Comparison of ENCODE assay signal across 17 cellular contexts in genomic region chr9:134540441-134541372, GRCh38.
DNase-seq lines count a peak whose midpoint lies in the region; ATAC-seq and TF ChIP-seq lines count a peak whose summit lies in the region.
"Had no signal": no experiment of that assay in that cellular context is flagged by ENCODE, and none has a peak within 500 bp of the region (broad histone marks: within the 10 kb centered on the region; RNA-seq: fewer than 3 reads in every experiment).

No MANE protein-coding gene starts in this region.

- H3K79me1 ChIP-seq in IMR-90 (ENCODE audit: low read depth in 1 of 2, low read length in 2 of 2) (no peaks in the 10 kb centered on the region), mesenchymal stem cell (replicated peaks; ENCODE audit: low read length, poor library complexity, severe bottlenecking) (no peaks in the 10 kb centered on the region)

- H3K36me3 ChIP-seq in right atrium auricular region (no peaks in the 10 kb centered on the region), IMR-90 (ENCODE audit: control insufficient read depth, insufficient read depth, low read length) (no peaks in the 10 kb centered on the region), mesenchymal stem cell (ENCODE audit: control insufficient read depth in 1 of 2, insufficient read depth in 2 of 2, low read depth in 1 of 2, low read length in 2 of 2) (no peaks in the 10 kb centered on the region), thyroid gland (no peaks in the 10 kb centered on the region)

- H3K23ac ChIP-seq in IMR-90 (ENCODE audit: low read depth, low read length) (no peak overlapping the region), mesenchymal stem cell (ENCODE audit: low read length in 2 of 2) (no peak overlapping the region)

- H3K27me3 ChIP-seq in right atrium auricular region (no peaks in the 10 kb centered on the region), IMR-90 (ENCODE audit: control insufficient read depth, insufficient read depth, low read length) (no peaks in the 10 kb centered on the region), mesenchymal stem cell (ENCODE audit: control insufficient read depth in 1 of 2, insufficient read depth in 1 of 2, low read length in 2 of 2) (peaks cover 0 to 25% of the 10 kb centered on the region in 2 experiments), thyroid gland (no peaks in the 10 kb centered on the region)

- POLR2A ChIA-PET in IMR-90 (lab: Charles Lee; ENCODE audit: unreplicated experiment) = no interaction called here

- no peak overlapping the region for H2BK120ac ChIP-seq in IMR-90 (ENCODE audit: low read depth, low read length)
- no peak overlapping the region for H2BK120ac ChIP-seq in mesenchymal stem cell (ENCODE audit: low read depth, low read length)

- H3K4ac ChIP-seq in IMR-90 (ENCODE audit: low read depth, low read length) (peak overlapping the region; percentile 34; the same call in 1 of the 2 replicates), mesenchymal stem cell (ENCODE audit: low read depth in 1 of 2, low read length in 2 of 2) (peak overlapping the region in 1 of 2 experiments; percentile 76)

- H4K20me1 ChIP-seq in IMR-90 (ENCODE audit: insufficient read depth, low read length) = no peaks in the 10 kb centered on the region

- peak overlapping the region; percentile 16 for H2AFZ ChIP-seq in IMR-90 (replicated peaks; ENCODE audit: low read length, poor library complexity)
- no peak overlapping the region for H2AFZ ChIP-seq in mesenchymal stem cell (ENCODE audit: low read depth, low read length)

- no peak for ATAC-seq in Right ventricle myocardium inferior
- no peak for ATAC-seq in IMR-90 (ENCODE audit: low read depth)
- ATAC-seq: CD8-positive, alpha-beta T cell had no signal

- CTCF ChIA-PET in IMR-90 (lab: Yijun Ruan, JAX) = no interaction called here

- no peak overlapping the region for H2BK20ac ChIP-seq in IMR-90 (ENCODE audit: low read depth, low read length)

- H3K18ac ChIP-seq in IMR-90 (ENCODE audit: low read depth, low read length) (no peak overlapping the region), mesenchymal stem cell (ENCODE audit: low read depth in 1 of 2, low read length in 2 of 2) (peak overlapping the region in 1 of 2 experiments; percentile 30)

- no peaks in the 10 kb centered on the region for H3K9me3 ChIP-seq in right atrium auricular region
- no peaks in the 10 kb centered on the region for H3K9me3 ChIP-seq in IMR-90 (ENCODE audit: control insufficient read depth, insufficient read depth, low read length)
- H3K9me3 ChIP-seq in mesenchymal stem cell (ENCODE audit: control insufficient read depth, low read length) = no peaks in the 10 kb centered on the region
- H3K9me3 ChIP-seq in thyroid gland = no peaks in the 10 kb centered on the region

- intact Hi-C loops in Right ventricle myocardium inferior (cut with DNase I) (no loop called here), IMR-90 (cut with micrococcal nuclease) (no loop called here), posterior vena cava (cut with DNase I) (no loop called here), thyroid gland (cut with DNase I) (no loop called here)

- WGBS in IMR-90 (ENCODE audit: extremely low coverage in 2 of 2, insufficient read length in 1 of 2), 2 experiments = 90% methylated on average over 21 of the region's 26 CpGs; no CpG with 5 or more reads in 1 of the 2 experiments
- 87% methylated on average over 26 of the region's 26 CpGs for WGBS in mesenchymal stem cell
- 75 to 80% methylated on average over 16 to 20 of the region's 26 CpGs for WGBS in thyroid gland, 2 donors

- no TSS peak for BruUV-seq in IMR-90 (replicated peaks; lab: Mats Ljungman, UMichigan)

- H2BK5ac ChIP-seq in IMR-90 (ENCODE audit: low read depth, low read length, poor library complexity, severe bottlenecking) = no peak overlapping the region
- no peak overlapping the region for H2BK5ac ChIP-seq in mesenchymal stem cell (ENCODE audit: low read depth, low read length, poor library complexity, severe bottlenecking)

- no peak overlapping the region for H4K5ac ChIP-seq in IMR-90 (ENCODE audit: low read depth, low read length)

- peak; percentile 56 for DNase-seq in Right ventricle myocardium inferior (ENCODE audit: missing footprints)
- no peak for DNase-seq in right atrium auricular region (ENCODE audit: low spot score)
- DNase-seq in IMR-90 = no peak
- DNase-seq in mesenchymal stem cell = no peak
- DNase-seq in posterior vena cava (ENCODE audit: low spot score) = peak; percentile 64
- DNase-seq in activated CD4-positive, alpha-beta T cell treated with anti-CD3 and anti-CD28 coated beads for 48 hours = no peak
- no peak for DNase-seq in thyroid gland
- no peak for DNase-seq in retina
- DNase-seq: CD8-positive, alpha-beta T cell; COR-L47; DMS153; DMS79 treated with DMSO at 0.1 percent for 48 hours; GDM1; HCEC 1CT; HFFc6 had no signal

- H3K27ac ChIP-seq in right atrium auricular region (no peak overlapping the region), IMR-90 (ENCODE audit: insufficient read depth, low read length) (no peak overlapping the region), mesenchymal stem cell (ENCODE audit: low read length, poor library complexity, severe bottlenecking) (no peak overlapping the region), thyroid gland (no peak overlapping the region)
- H3K27ac ChIP-seq: 22Rv1, HL-60 had no signal

- H4K91ac ChIP-seq in IMR-90 (ENCODE audit: insufficient read depth, low read depth, low read length) = no peak overlapping the region
- peak overlapping the region; percentile 81 for H4K91ac ChIP-seq in mesenchymal stem cell (ENCODE audit: low read length)

- no peak overlapping the region for H3K9ac ChIP-seq in IMR-90 (ENCODE audit: low read depth, low read length)
- no peak overlapping the region for H3K9ac ChIP-seq in mesenchymal stem cell (ENCODE audit: low read length)

- H3K9me1 ChIP-seq in IMR-90 (ENCODE audit: insufficient read depth, low read length) = peaks cover 4% of the 10 kb centered on the region

- TF ChIP-seq RAD21 in IMR-90 (IDR thresholded peaks at IDR 0.05; ENCODE audit: low read length) = no peak

- H3K4me1 ChIP-seq in right atrium auricular region (peaks cover 0 to 18% of the 10 kb centered on the region in 2 donors), IMR-90 (ENCODE audit: control insufficient read depth, insufficient read depth, low read length) (peaks cover 21% of the 10 kb centered on the region), mesenchymal stem cell (ENCODE audit: control insufficient read depth, insufficient read depth, low read depth, low read length) (peaks cover 48% of the 10 kb centered on the region), thyroid gland (no peaks in the 10 kb centered on the region)

- no peak overlapping the region for H2BK15ac ChIP-seq in IMR-90 (ENCODE audit: low read depth, low read length)
- H2BK15ac ChIP-seq in mesenchymal stem cell (ENCODE audit: low read depth, poor library complexity, severe bottlenecking) = peak overlapping the region; percentile 94

- H2BK12ac ChIP-seq in mesenchymal stem cell (ENCODE audit: low read length in 2 of 2) = peak overlapping the region; percentile 18 to 95

- H3K4me2 ChIP-seq in IMR-90 (ENCODE audit: low read depth, low read length) = no peak overlapping the region
- H3K4me2 ChIP-seq in mesenchymal stem cell (ENCODE audit: low read length, poor library complexity, severe bottlenecking) = no peak overlapping the region

- TF ChIP-seq CTCF in right atrium auricular region (IDR thresholded peaks at IDR 0.05) (no peak), IMR-90 (conservative IDR thresholded peaks at IDR 0.05; ENCODE audit: low read depth, low read length) (no peak), thyroid gland (IDR thresholded peaks at IDR 0.05) (no peak)

- TF ChIP-seq POLR2A in IMR-90 (IDR thresholded peaks at IDR 0.05; ENCODE audit: low read depth, low read length) (no peak), thyroid gland (IDR thresholded peaks at IDR 0.05) (no peak)

- no peak overlapping the region for H2AK9ac ChIP-seq in IMR-90 (replicated peaks; ENCODE audit: low read depth, low read length, poor library complexity)

- no peak overlapping the region for H3K4me3 ChIP-seq in right atrium auricular region
- H3K4me3 ChIP-seq in IMR-90 (ENCODE audit: insufficient read depth, low read depth, low read length) = no peak overlapping the region
- no peak overlapping the region for H3K4me3 ChIP-seq in mesenchymal stem cell (ENCODE audit: insufficient read depth in 1 of 2, low read depth in 1 of 2, low read length in 2 of 2)
- H3K4me3 ChIP-seq in thyroid gland (replicated peaks in 1 of 3) = no peak overlapping the region

- H4K8ac ChIP-seq in IMR-90 (ENCODE audit: low read depth in 2 of 2, low read length in 2 of 2) (no peak overlapping the region), mesenchymal stem cell (ENCODE audit: low read length) (peak overlapping the region; percentile 21)

- in situ Hi-C loops in IMR-90 (cut with MboI; ENCODE audit: low sequenced_read_pairs) = no loop called here

- peak overlapping the region; percentile 59 for H2AK5ac ChIP-seq in IMR-90 (ENCODE audit: low read depth, low read length)
- peak overlapping the region; percentile 91 for H2AK5ac ChIP-seq in mesenchymal stem cell (ENCODE audit: low read length, severe bottlenecking)

- dilution Hi-C loops in IMR-90 (cut with HindIII; ENCODE audit: low sequenced_read_pairs, unreplicated experiment) = no loop called here

- H3K56ac ChIP-seq in IMR-90 (ENCODE audit: extremely low read depth, insufficient read depth, low read length) = no peak overlapping the region

- H3K14ac ChIP-seq in IMR-90 (replicated peaks; ENCODE audit: low read depth, low read length) (no peak overlapping the region), mesenchymal stem cell (ENCODE audit: low read length in 2 of 2) (no peak overlapping the region)

TF ChIP-seq in IMR-90, 13 proteins besides CTCF, POLR2A, EP300 and RAD21:
- TF ChIP-seq FOS (IDR thresholded peaks at IDR 0.05; ENCODE audit: low read depth, low read length) = no peak
- TF ChIP-seq RFX5 (IDR thresholded peaks at IDR 0.05; ENCODE audit: low read depth, low read length) = no peak
- no peak for TF ChIP-seq MAZ (IDR thresholded peaks at IDR 0.05; ENCODE audit: borderline replicate concordance, low read depth, low read length)
- TF ChIP-seq MAFK (IDR thresholded peaks at IDR 0.05; ENCODE audit: low read depth, low read length) = no peak
TF ChIP-seq in IMR-90: peak in this region for 0.

Comparison
In these comparisons a context has a peak if more than half of its experiments do, and no peak if none do; other contexts are left out.
1. DNase-seq: peak in Right ventricle myocardium inferior (single experiment) and posterior vena cava (single experiment); none in right atrium auricular region (single experiment), IMR-90 (single experiment), mesenchymal stem cell (single experiment), activated CD4-positive, alpha-beta T cell treated with anti-CD3 and anti-CD28 coated beads for 48 hours (single experiment), thyroid gland (0 of 2) and retina (single experiment).